Comparison of ENCODE assay signal across 18 cellular contexts in genomic region chr18:48700222-48700845, GRCh38.
A peak's percentile ranks its signal among the peaks of the same experiment; 100 is the strongest.
DNase-seq lines count a peak whose midpoint lies in the region; ATAC-seq, FAIRE-seq and TF ChIP-seq lines count a peak whose summit lies in the region.
"Had no signal": no experiment of that assay in that cellular context is flagged by ENCODE, and none has a peak within 500 bp of the region (broad histone marks: within the 10 kb centered on the region; RNA-seq: fewer than 3 reads in every experiment).

No MANE protein-coding gene starts in this region.

- H3K9me3 Mint-ChIP-seq in nephron progenitor cell (no peaks in the 10 kb centered on the region), Caco-2 (ENCODE audit: unreplicated experiment) (no peaks in the 10 kb centered on the region)
- no peaks in the 10 kb centered on the region for H3K9me3 Mint-ChIP-seq in CD4-positive, alpha-beta memory T cell
- H3K9me3 Mint-ChIP-seq: CD8-positive, alpha-beta T cell had no signal

- no peaks in the 10 kb centered on the region for H3K36me3 Mint-ChIP-seq in nephron progenitor cell (ENCODE audit: low read depth)
- H3K36me3 Mint-ChIP-seq in Caco-2 (ENCODE audit: insufficient read depth, unreplicated experiment) = no peaks in the 10 kb centered on the region
- H3K36me3 Mint-ChIP-seq in CD4-positive, alpha-beta memory T cell = no peaks in the 10 kb centered on the region
- H3K36me3 Mint-ChIP-seq: CD8-positive, alpha-beta T cell had no signal

- peak; percentile 72 for FAIRE-seq in GM12892 (lab: Jason Lieb, UNC)
- FAIRE-seq in bronchial epithelial cell (lab: Jason Lieb, UNC) = peak; percentile 66
- FAIRE-seq: A549, H54 had no signal

- peak; percentile 39 for ATAC-seq in HG02763 (IDR thresholded peaks at IDR 0.05; ENCODE audit: unreplicated experiment)
- ATAC-seq: A549; CD8-positive, alpha-beta T cell; HCT116 had no signal

- H3K27me3 Mint-ChIP-seq in nephron progenitor cell (ENCODE audit: low read depth, poor library complexity) = no peaks in the 10 kb centered on the region
- H3K27me3 Mint-ChIP-seq in Caco-2 (ENCODE audit: insufficient read depth, unreplicated experiment) = no peaks in the 10 kb centered on the region
- H3K27me3 Mint-ChIP-seq in CD4-positive, alpha-beta memory T cell = no peaks in the 10 kb centered on the region

- TF ChIP-seq CTCF in bronchial epithelial cell (IDR thresholded peaks at IDR 0.05; ENCODE audit: insufficient read depth, low read length, severe bottlenecking) (no peak), nephron progenitor cell (IDR thresholded peaks at IDR 0.05) (no peak), Caco-2 (IDR thresholded peaks at IDR 0.05; ENCODE audit: insufficient read depth in 1 of 2, low read depth in 1 of 2, low read length in 1 of 2, severe bottlenecking in 1 of 2, unreplicated experiment in 1 of 2) (no peak)

- no peak for TF ChIP-seq POLR2A in GM12892 (IDR thresholded peaks at IDR 0.05; ENCODE audit: low read depth, low read length)

- POLR2A ChIA-PET in Caco-2 (lab: Charles Lee) = no interaction called here
- POLR2A ChIA-PET in CD4-positive, alpha-beta memory T cell (lab: Charles Lee; ENCODE audit: partially characterized antibody) = no interaction called here

- no peaks in the 10 kb centered on the region for H3K4me1 ChIP-seq in Caco-2
- H3K4me1 ChIP-seq in CD4-positive, alpha-beta memory T cell (ENCODE audit: insufficient read depth, low read length) = no peaks in the 10 kb centered on the region
- H3K4me1 ChIP-seq: A549, BE2C had no signal

- CTCF ChIA-PET in Caco-2 (lab: Charles Lee) = no interaction called here
- CTCF ChIA-PET in CD4-positive, alpha-beta memory T cell (lab: Charles Lee; ENCODE audit: partially characterized antibody) = no interaction called here

- BruUV-seq in Caco-2 (replicated peaks; lab: Mats Ljungman, UMichigan) = no TSS peak

- H3K27me3 ChIP-seq in bronchial epithelial cell (ENCODE audit: control insufficient read depth, insufficient read depth, low read length) (no peaks in the 10 kb centered on the region), Caco-2 (replicated peaks; ENCODE audit: control insufficient read depth, insufficient read depth, low read length) (no peaks in the 10 kb centered on the region)
- H3K27me3 ChIP-seq in CD4-positive, alpha-beta memory T cell (ENCODE audit: insufficient read depth, low read length) = no peaks in the 10 kb centered on the region
- H3K27me3 ChIP-seq: BE2C had no signal

- H3K4me1 Mint-ChIP-seq in nephron progenitor cell (peaks cover 25% of the 10 kb centered on the region), Caco-2 (ENCODE audit: low read depth, unreplicated experiment) (no peaks in the 10 kb centered on the region)
- peaks cover 0 to 2% (median 0%) of the 10 kb centered on the region in 4 donors for H3K4me1 Mint-ChIP-seq in CD4-positive, alpha-beta memory T cell

- intact Hi-C loops in Caco-2 (cut with micrococcal nuclease; ENCODE audit: unreplicated experiment) = no loop called here
- intact Hi-C loops in CD4-positive, alpha-beta memory T cell (cut with micrococcal nuclease) = no loop called here

- no peak overlapping the region for H3K4me3 ChIP-seq in bronchial epithelial cell (ENCODE audit: low read depth, low read length)
- no peak overlapping the region for H3K4me3 ChIP-seq in Caco-2 (ENCODE audit: low read depth, low read length)
- no peak overlapping the region for H3K4me3 ChIP-seq in CD4-positive, alpha-beta memory T cell (ENCODE audit: low read length in 2 of 2)
- H3K4me3 ChIP-seq: A549, GM23248 had no signal

- H3K36me3 ChIP-seq in bronchial epithelial cell (ENCODE audit: control insufficient read depth, insufficient read depth, low read length) (peaks cover 4% of the 10 kb centered on the region), Caco-2 (ENCODE audit: control insufficient read depth, insufficient read depth, low read length) (no peaks in the 10 kb centered on the region)
- H3K36me3 ChIP-seq in CD4-positive, alpha-beta memory T cell (ENCODE audit: insufficient read depth, low read length) = no peaks in the 10 kb centered on the region
- H3K36me3 ChIP-seq: BE2C had no signal

- DNase-seq in GM12892 (ENCODE audit: insufficient read length) (no peak), bronchial epithelial cell (ENCODE audit: low read depth) (no peak), nephron progenitor cell (no peak), 8988T (no peak), Caco-2 (no peak)
- DNase-seq in CD4-positive, alpha-beta memory T cell = no peak
- DNase-seq: BE2C; CD8-positive, alpha-beta T cell; COR-L47; DND-41; GDM1; GM23248 had no signal

- no peak overlapping the region for H3K27ac ChIP-seq in CD4-positive, alpha-beta memory T cell (ENCODE audit: low read depth, low read length)
- H3K27ac ChIP-seq: A549, C4-2B, GM23248, HL-60 had no signal

- H3K27ac Mint-ChIP-seq in nephron progenitor cell (peak overlapping the region; percentile 20), Caco-2 (ENCODE audit: unreplicated experiment) (no peak overlapping the region)
- H3K27ac Mint-ChIP-seq in CD4-positive, alpha-beta memory T cell = no peak overlapping the region
- H3K27ac Mint-ChIP-seq: CD8-positive, alpha-beta T cell had no signal

- no peaks in the 10 kb centered on the region for H3K9me3 ChIP-seq in Caco-2
- H3K9me3 ChIP-seq in CD4-positive, alpha-beta memory T cell (ENCODE audit: control insufficient read depth in 1 of 2, low read length in 2 of 2) = no peaks in the 10 kb centered on the region
- H3K9me3 ChIP-seq: A549, BE2C had no signal

- H3K4me3 Mint-ChIP-seq in nephron progenitor cell = no peak overlapping the region
- H3K4me3 Mint-ChIP-seq in Caco-2 (ENCODE audit: unreplicated experiment) = no peak overlapping the region
- no peak overlapping the region for H3K4me3 Mint-ChIP-seq in CD4-positive, alpha-beta memory T cell
- H3K4me3 Mint-ChIP-seq: CD8-positive, alpha-beta T cell had no signal
